1 cellular context compared by ENCODE assay signal in genomic region chr19:36183455-36183741, GRCh38.
TF ChIP-seq lines count a peak whose summit lies in the region.

No MANE protein-coding gene starts in this region.

TF ChIP-seq in WTC11, 78 proteins besides CTCF, POLR2A, EP300 and RAD21:
- TF ChIP-seq USF2 (CRISPR knock-in tag; IDR thresholded peaks at IDR 0.05): no peak
- TF ChIP-seq ZMAT4 (CRISPR knock-in tag; IDR thresholded peaks at IDR 0.05): no peak
- no peak for TF ChIP-seq ZSCAN18 (CRISPR knock-in tag; IDR thresholded peaks at IDR 0.05)
- no peak for TF ChIP-seq TEAD1 (CRISPR knock-in tag; IDR thresholded peaks at IDR 0.05)
- no peak for TF ChIP-seq ZNF281 (CRISPR knock-in tag; IDR thresholded peaks at IDR 0.05)
- no peak for TF ChIP-seq CBFB (CRISPR knock-in tag; IDR thresholded peaks at IDR 0.05; ENCODE audit: low read depth)
- TF ChIP-seq SP1 (CRISPR knock-in tag; conservative IDR thresholded peaks at IDR 0.05): no peak
- no peak for TF ChIP-seq GRHL2 (CRISPR knock-in tag; IDR thresholded peaks at IDR 0.05; ENCODE audit: insufficient replicate concordance, severe bottlenecking)
- no peak for TF ChIP-seq NR1H2 (CRISPR knock-in tag; IDR thresholded peaks at IDR 0.05)
